24 cellular contexts compared by ENCODE assay signal in the genomic region with DNA sequence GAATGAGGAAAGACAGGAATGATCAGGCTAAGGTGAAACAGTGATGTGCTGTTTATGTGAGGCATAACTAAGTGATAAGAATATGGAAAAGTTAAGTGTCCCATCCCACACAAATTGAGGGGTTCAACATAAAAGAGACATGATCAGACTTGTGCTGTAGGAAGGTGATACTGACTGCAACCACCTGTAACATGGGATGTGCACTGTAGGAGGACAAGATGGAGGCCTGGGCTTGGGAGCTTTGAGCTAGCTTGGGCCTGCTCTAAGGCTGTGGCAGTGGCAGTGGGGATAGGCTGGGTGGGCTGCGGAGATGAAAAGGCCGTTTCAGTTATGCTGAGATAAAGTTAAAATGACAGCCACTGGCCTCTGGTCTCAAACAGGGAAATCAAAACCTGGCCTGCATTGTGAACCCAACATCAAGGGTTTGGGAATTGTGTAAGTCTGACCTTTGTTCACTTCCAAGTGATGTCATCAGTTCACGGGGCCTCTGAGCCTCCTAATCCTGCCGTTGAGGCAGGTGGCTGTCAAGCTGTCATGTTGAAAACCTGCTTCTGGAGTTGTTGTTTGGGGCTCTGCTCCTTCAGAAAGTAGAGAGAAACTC.
"Had no signal": no experiment of that assay in that cellular context is flagged by ENCODE, and none has a peak within 500 bp of the region (broad histone marks: within the 10 kb centered on the region; RNA-seq: fewer than 3 reads in every experiment).

No MANE protein-coding gene starts in this region.

- H3K4me1 ChIP-seq: ascending aorta, breast epithelium, sigmoid colon, spleen, testis had no signal

- H3K36me3 ChIP-seq: ascending aorta, breast epithelium, gastroesophageal sphincter, heart left ventricle, sigmoid colon, spleen, upper lobe of left lung had no signal

- H3K27me3 ChIP-seq: ascending aorta, breast epithelium, heart left ventricle, sigmoid colon, spleen, testis, upper lobe of left lung had no signal

- DNase-seq: activated CD4-positive, alpha-beta T cell treated with anti-CD3 and anti-CD28 coated beads, Interleukin-2, amount 50 U/mL, for 4 hours; activated effector memory CD4-positive, alpha-beta T cell treated with anti-CD3 and anti-CD28 coated beads, Interleukin-2, amount 50 U/mL, for 16 hours; activated T-cell treated with anti-CD3 and anti-CD28 coated beads, Interleukin-2, amount 50 U/mL, for 72 hours; cerebellar nuclear complex; effector CD4-positive, alpha-beta T cell; heart left ventricle; immature natural killer cell; kidney glomerular epithelial cell; mesendoderm; naive thymus-derived CD8-positive, alpha-beta T cell; sigmoid colon; spleen; stimulated activated CD4-positive, alpha-beta T cell treated with anti-CD3 and anti-CD28 coated beads, Interleukin-4, amount 100 ng/mL, for 4 hours; T-helper 1 cell; T-helper 9 cell; testis; upper lobe of left lung had no signal

- ATAC-seq: activated CD4-positive, CD25-positive, alpha-beta regulatory T cell treated with anti-CD3 and anti-CD28 coated beads, Interleukin-2, amount 50 U/mL, for 24 hours; activated T-cell treated with anti-CD3 and anti-CD28 coated beads, Interleukin-2, amount 50 U/mL, for 72 hours; esophagus mucosa; gastroesophageal sphincter; heart left ventricle; naive thymus-derived CD8-positive, alpha-beta T cell; stimulated activated memory B cell treated with anti-CD40 and anti-IgM and Interleukin-4, amounts not matched to agents 10 μg/mL and 1 μg/mL and 100 μg/mL, for 72 hours had no signal

- H3K27ac ChIP-seq: ascending aorta, breast epithelium, gastroesophageal sphincter, heart left ventricle, sigmoid colon, spleen, testis, upper lobe of left lung had no signal

- H3K27ac Mint-ChIP-seq: activated naive CD4-positive, alpha-beta T cell treated with anti-CD3 and anti-CD28 coated beads, Interleukin-2, amount 50 U/mL, for 24 hours; immature natural killer cell; stimulated activated memory B cell treated with anti-CD40 and anti-IgM and Interleukin-4, amounts not matched to agents 10 μg/mL and 1 μg/mL and 100 μg/mL, for 72 hours had no signal

- H3K9me3 ChIP-seq: ascending aorta, breast epithelium, gastroesophageal sphincter, heart left ventricle, sigmoid colon, spleen, testis, upper lobe of left lung had no signal

- H3K4me1 Mint-ChIP-seq: immature natural killer cell; naive thymus-derived CD8-positive, alpha-beta T cell; stimulated activated memory B cell treated with anti-CD40 and anti-IgM and Interleukin-4, amounts not matched to agents 10 μg/mL and 1 μg/mL and 100 μg/mL, for 72 hours had no signal

- H3K4me3 Mint-ChIP-seq: activated naive CD4-positive, alpha-beta T cell treated with anti-CD3 and anti-CD28 coated beads, Interleukin-2, amount 50 U/mL, for 24 hours; activated T-cell treated with anti-CD3 and anti-CD28 coated beads, Interleukin-2, amount 50 U/mL, for 72 hours; immature natural killer cell; naive thymus-derived CD8-positive, alpha-beta T cell; stimulated activated memory B cell treated with anti-CD40 and anti-IgM and Interleukin-4, amounts not matched to agents 10 μg/mL and 1 μg/mL and 100 μg/mL, for 72 hours had no signal

- H3K36me3 Mint-ChIP-seq: activated naive CD4-positive, alpha-beta T cell treated with anti-CD3 and anti-CD28 coated beads, Interleukin-2, amount 50 U/mL, for 24 hours; immature natural killer cell; naive thymus-derived CD8-positive, alpha-beta T cell; stimulated activated memory B cell treated with anti-CD40 and anti-IgM and Interleukin-4, amounts not matched to agents 10 μg/mL and 1 μg/mL and 100 μg/mL, for 72 hours had no signal

- H3K4me3 ChIP-seq: ascending aorta, breast epithelium, gastroesophageal sphincter, heart left ventricle, sigmoid colon, spleen, testis, upper lobe of left lung had no signal

- H3K27me3 Mint-ChIP-seq: activated naive CD4-positive, alpha-beta T cell treated with anti-CD3 and anti-CD28 coated beads, Interleukin-2, amount 50 U/mL, for 24 hours; stimulated activated memory B cell treated with anti-CD40 and anti-IgM and Interleukin-4, amounts not matched to agents 10 μg/mL and 1 μg/mL and 100 μg/mL, for 72 hours had no signal

- H3K9me3 Mint-ChIP-seq: activated naive CD4-positive, alpha-beta T cell treated with anti-CD3 and anti-CD28 coated beads, Interleukin-2, amount 50 U/mL, for 24 hours; activated T-cell treated with anti-CD3 and anti-CD28 coated beads, Interleukin-2, amount 50 U/mL, for 72 hours; immature natural killer cell; naive thymus-derived CD8-positive, alpha-beta T cell; stimulated activated memory B cell treated with anti-CD40 and anti-IgM and Interleukin-4, amounts not matched to agents 10 μg/mL and 1 μg/mL and 100 μg/mL, for 72 hours had no signal
